ENCODE assay signal across 18 cellular contexts in the genomic region with DNA sequence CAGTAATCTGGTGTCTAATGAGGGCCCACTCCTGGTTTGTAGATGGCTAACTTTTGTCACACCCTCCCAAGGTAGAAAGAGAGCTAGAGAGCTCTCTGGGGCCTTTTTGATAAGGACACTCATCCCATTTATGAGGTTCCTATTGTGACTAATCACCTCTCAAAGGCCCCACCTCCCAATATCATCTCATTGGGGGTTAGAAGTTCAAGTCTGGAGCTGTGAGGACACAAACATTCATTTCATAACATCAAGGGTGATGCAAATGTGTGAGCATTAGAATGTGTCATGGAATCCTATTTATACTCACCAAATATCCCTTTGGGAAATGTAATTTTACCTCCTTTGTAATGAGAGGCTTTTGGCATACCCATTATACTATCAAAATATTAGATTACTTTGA.
DNase-seq lines count a peak whose midpoint lies in the region; FAIRE-seq and TF ChIP-seq lines count a peak whose summit lies in the region.
"Had no signal": no experiment of that assay in that cellular context is flagged by ENCODE, and none has a peak within 500 bp of the region (broad histone marks: within the 10 kb centered on the region; RNA-seq: fewer than 3 reads in every experiment).

No MANE protein-coding gene starts in this region.

- intact Hi-C loops in MCF 10A (cut with micrococcal nuclease), result no loop called here
- intact Hi-C loops in breast epithelium (cut with DNase I; ENCODE audit: low total_unique reads), result no loop called here

- H3K4me3 ChIP-seq in breast epithelium, result no peak overlapping the region
- no peak overlapping the region for H3K4me3 ChIP-seq in bronchial epithelial cell (ENCODE audit: low read depth, low read length)
- H3K4me3 ChIP-seq in fibroblast of mammary gland (ENCODE audit: control insufficient read depth, low read depth, low read length), result no peak overlapping the region
- H3K4me3 ChIP-seq in small intestine (ENCODE audit: low read depth in 1 of 2, low read length in 2 of 2), result no peak overlapping the region
- H3K4me3 ChIP-seq: BLaER1 had no signal

- DNase-seq in MCF 10A (ENCODE audit: unreplicated experiment) (peak; percentile 16), breast epithelium (ENCODE audit: low spot score in 2 of 2) (no peak), bronchial epithelial cell (ENCODE audit: low read depth) (peak; percentile 73), fibroblast of mammary gland (ENCODE audit: low read depth) (peak; percentile 5), small intestine (peak; percentile 71), T-helper 1 cell (no peak), HCEC 1CT (no peak)
- no peak for DNase-seq in activated naive CD4-positive, alpha-beta T cell treated with anti-CD3 and anti-CD28 coated beads, Interleukin-2, amount 10 ng/mL, durations not matched to agents 7 days and 5 days
- DNase-seq: 8988T; CD4-positive, alpha-beta memory T cell; DMS79 treated with DMSO at 0.1 percent for 48 hours; GF-D8; H9; IMR-90 had no signal

- TF ChIP-seq CTCF in MCF 10A (IDR thresholded peaks at IDR 0.05; ENCODE audit: unreplicated experiment) (no peak), breast epithelium (IDR thresholded peaks at IDR 0.05) (no peak), bronchial epithelial cell (IDR thresholded peaks at IDR 0.05; ENCODE audit: insufficient read depth, low read length, severe bottlenecking) (no peak), fibroblast of mammary gland (conservative IDR thresholded peaks at IDR 0.05; ENCODE audit: control insufficient read depth, insufficient read depth, low read depth, low read length) (no peak)

- H3K27ac ChIP-seq in breast epithelium, result no peak overlapping the region
- H3K27ac ChIP-seq in small intestine (ENCODE audit: low read depth in 1 of 2, low read length in 1 of 2), result no peak overlapping the region
- H3K27ac ChIP-seq: BLaER1 had no signal

- no peak for TF ChIP-seq POLR2A in breast epithelium (IDR thresholded peaks at IDR 0.05)

- H3K4me1 Mint-ChIP-seq in MCF 10A (ENCODE audit: insufficient read depth, unreplicated experiment), result no peaks in the 10 kb centered on the region
- no peaks in the 10 kb centered on the region for H3K4me1 Mint-ChIP-seq in activated naive CD4-positive, alpha-beta T cell treated with anti-CD3 and anti-CD28 coated beads, Interleukin-2, amount 10 ng/mL, durations not matched to agents 7 days and 5 days
- H3K4me1 Mint-ChIP-seq: CD14-positive monocyte; CD4-positive, alpha-beta memory T cell; H9 had no signal

- H3K27me3 ChIP-seq in breast epithelium, result no peaks in the 10 kb centered on the region
- H3K27me3 ChIP-seq in bronchial epithelial cell (ENCODE audit: control insufficient read depth, insufficient read depth, low read length), result no peaks in the 10 kb centered on the region
- H3K27me3 ChIP-seq in small intestine (ENCODE audit: control insufficient read depth in 2 of 2, insufficient read depth in 2 of 2, low read length in 2 of 2), result no peaks in the 10 kb centered on the region
- H3K27me3 ChIP-seq: BLaER1 had no signal

- no peak for FAIRE-seq in bronchial epithelial cell (lab: Jason Lieb, UNC)
- no peak for FAIRE-seq in small intestine (lab: Jason Lieb, UNC)
- FAIRE-seq: H1, HTR-8/SVneo had no signal

- H3K36me3 ChIP-seq in breast epithelium (no peaks in the 10 kb centered on the region), bronchial epithelial cell (ENCODE audit: control insufficient read depth, insufficient read depth, low read length) (no peaks in the 10 kb centered on the region), small intestine (ENCODE audit: control insufficient read depth in 2 of 2, insufficient read depth in 2 of 2, low read length in 2 of 2) (no peaks in the 10 kb centered on the region)
- H3K36me3 ChIP-seq: BLaER1 had no signal

- no peak overlapping the region for H3K4me3 Mint-ChIP-seq in MCF 10A (ENCODE audit: unreplicated experiment)
- no peak overlapping the region for H3K4me3 Mint-ChIP-seq in activated naive CD4-positive, alpha-beta T cell treated with anti-CD3 and anti-CD28 coated beads, Interleukin-2, amount 10 ng/mL, durations not matched to agents 7 days and 5 days
- H3K4me3 Mint-ChIP-seq: CD14-positive monocyte; CD4-positive, alpha-beta memory T cell; H9 had no signal

- no peaks in the 10 kb centered on the region for H3K36me3 Mint-ChIP-seq in MCF 10A (ENCODE audit: insufficient read depth, unreplicated experiment)
- no peaks in the 10 kb centered on the region for H3K36me3 Mint-ChIP-seq in activated naive CD4-positive, alpha-beta T cell treated with anti-CD3 and anti-CD28 coated beads, Interleukin-2, amount 10 ng/mL, durations not matched to agents 7 days and 5 days
- H3K36me3 Mint-ChIP-seq: CD14-positive monocyte; CD4-positive, alpha-beta memory T cell had no signal

- POLR2A ChIA-PET in MCF 10A (lab: Yijun Ruan, JAX), result interaction anchor here (0.6 kb wide), 1 partner anchor 126 kb away, joined by 3 read pairs; no protein-coding TSS in a partner anchor

- no peaks in the 10 kb centered on the region for H3K9me3 Mint-ChIP-seq in MCF 10A (ENCODE audit: unreplicated experiment)
- H3K9me3 Mint-ChIP-seq in activated naive CD4-positive, alpha-beta T cell treated with anti-CD3 and anti-CD28 coated beads, Interleukin-2, amount 10 ng/mL, durations not matched to agents 7 days and 5 days, result no peaks in the 10 kb centered on the region
- H3K9me3 Mint-ChIP-seq: H9 had no signal

- no TSS peak for BruUV-seq in MCF 10A (replicated peaks; lab: Mats Ljungman, UMichigan)

- H3K4me1 ChIP-seq in breast epithelium (no peaks in the 10 kb centered on the region), small intestine (ENCODE audit: control insufficient read depth in 2 of 2, insufficient read depth in 1 of 2, low read depth in 1 of 2, low read length in 1 of 2) (peaks cover 0 to 3% of the 10 kb centered on the region in 2 donors)
- H3K4me1 ChIP-seq: BLaER1 had no signal

- no peaks in the 10 kb centered on the region for H3K27me3 Mint-ChIP-seq in MCF 10A (ENCODE audit: insufficient read depth, unreplicated experiment)
- H3K27me3 Mint-ChIP-seq in activated naive CD4-positive, alpha-beta T cell treated with anti-CD3 and anti-CD28 coated beads, Interleukin-2, amount 10 ng/mL, durations not matched to agents 7 days and 5 days, result no peaks in the 10 kb centered on the region

- CTCF ChIA-PET in MCF 10A (lab: Yijun Ruan, JAX), result interaction anchor here (1.0 kb wide), 1 partner anchor 17 kb away, joined by 3 read pairs; no protein-coding TSS in a partner anchor
- CTCF ChIA-PET in activated naive CD4-positive, alpha-beta T cell treated with anti-CD3 and anti-CD28 coated beads, Interleukin-2, amount 10 ng/mL, durations not matched to agents 7 days and 5 days (lab: Charles Lee), result no interaction called here

- H3K27ac Mint-ChIP-seq in MCF 10A (ENCODE audit: low read depth, unreplicated experiment), result no peak overlapping the region
- H3K27ac Mint-ChIP-seq in activated naive CD4-positive, alpha-beta T cell treated with anti-CD3 and anti-CD28 coated beads, Interleukin-2, amount 10 ng/mL, durations not matched to agents 7 days and 5 days, result no peak overlapping the region
- H3K27ac Mint-ChIP-seq: CD14-positive monocyte; CD4-positive, alpha-beta memory T cell; H9 had no signal

- peaks cover 0 to 5% of the 10 kb centered on the region in 2 donors for H3K9me3 ChIP-seq in breast epithelium
- no peaks in the 10 kb centered on the region for H3K9me3 ChIP-seq in small intestine (ENCODE audit: control insufficient read depth, low read depth)
- H3K9me3 ChIP-seq: BLaER1 had no signal

Comparison
In these comparisons a context has a peak if more than half of its experiments do, and no peak if none do; other contexts are left out.
1. DNase-seq: peak in MCF 10A (single experiment), bronchial epithelial cell (single experiment), fibroblast of mammary gland (single experiment) and small intestine (single experiment); none in breast epithelium (0 of 2), activated naive CD4-positive, alpha-beta T cell treated with anti-CD3 and anti-CD28 coated beads, Interleukin-2, amount 10 ng/mL, durations not matched to agents 7 days and 5 days (single experiment), T-helper 1 cell (0 of 5) and HCEC 1CT (single experiment).